In the genomic region with DNA sequence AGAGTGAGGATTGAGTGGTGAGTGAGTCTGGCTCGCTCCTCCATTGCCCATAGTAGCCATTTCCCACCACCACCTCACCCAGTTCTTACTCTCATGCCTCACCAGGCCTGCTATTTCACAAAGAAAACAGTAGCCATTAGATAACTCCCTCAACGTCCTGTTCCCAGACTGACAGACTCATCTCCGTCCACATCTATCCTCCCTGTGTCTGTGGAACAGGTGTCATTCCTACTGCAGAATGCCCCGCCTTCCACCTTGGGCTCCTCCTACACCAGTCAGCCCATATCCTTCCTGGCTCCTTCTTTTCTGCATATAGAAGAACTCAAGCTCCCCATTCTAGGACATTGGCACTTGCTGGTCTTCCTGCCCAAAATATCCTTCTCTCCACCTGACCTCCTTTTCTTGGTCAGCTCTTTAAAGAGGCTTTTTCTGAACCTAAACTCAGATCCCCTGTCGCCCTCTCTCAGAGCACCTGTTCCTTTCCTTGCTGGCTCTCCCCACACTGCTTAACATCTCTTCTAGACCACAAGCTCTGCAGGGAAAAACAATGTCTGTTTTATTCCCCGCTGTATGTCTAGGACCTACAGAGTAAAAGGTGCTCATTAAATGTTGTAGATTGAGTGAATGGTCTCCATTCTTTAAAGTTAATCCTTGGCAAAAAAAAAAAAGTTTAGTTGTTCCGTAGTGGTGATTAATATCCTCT, we compare ENCODE assay signal across 1 cellular context.
TF ChIP-seq lines count a peak whose summit lies in the region.

No MANE protein-coding gene starts in this region.

TF ChIP-seq in H1, 55 proteins besides CTCF, POLR2A, EP300 and RAD21:
- TF ChIP-seq HDAC2 (IDR thresholded peaks at IDR 0.05; ENCODE audit: borderline replicate concordance in 1 of 2, low read depth in 2 of 2, low read length in 2 of 2): no peak
- no peak for TF ChIP-seq SIX5 (IDR thresholded peaks at IDR 0.05; ENCODE audit: low read depth, low read length)
- no peak for TF ChIP-seq TCF12 (IDR thresholded peaks at IDR 0.05; ENCODE audit: low read depth, low read length)
- no peak for TF ChIP-seq MAFK (IDR thresholded peaks at IDR 0.05; ENCODE audit: low read depth, low read length)
- TF ChIP-seq RBBP5 (IDR thresholded peaks at IDR 0.05; ENCODE audit: borderline replicate concordance, low read depth, low read length): no peak
- no peak for TF ChIP-seq NRF1 (IDR thresholded peaks at IDR 0.05; ENCODE audit: low read depth, low read length)
- TF ChIP-seq SP4 (IDR thresholded peaks at IDR 0.05; ENCODE audit: low read length): no peak
- TF ChIP-seq CEBPB (IDR thresholded peaks at IDR 0.05; ENCODE audit: low read depth, low read length): no peak
- TF ChIP-seq POLR2AphosphoS5 (IDR thresholded peaks at IDR 0.05; ENCODE audit: low read depth, low read length): no peak
- TF ChIP-seq, protein P1, sequence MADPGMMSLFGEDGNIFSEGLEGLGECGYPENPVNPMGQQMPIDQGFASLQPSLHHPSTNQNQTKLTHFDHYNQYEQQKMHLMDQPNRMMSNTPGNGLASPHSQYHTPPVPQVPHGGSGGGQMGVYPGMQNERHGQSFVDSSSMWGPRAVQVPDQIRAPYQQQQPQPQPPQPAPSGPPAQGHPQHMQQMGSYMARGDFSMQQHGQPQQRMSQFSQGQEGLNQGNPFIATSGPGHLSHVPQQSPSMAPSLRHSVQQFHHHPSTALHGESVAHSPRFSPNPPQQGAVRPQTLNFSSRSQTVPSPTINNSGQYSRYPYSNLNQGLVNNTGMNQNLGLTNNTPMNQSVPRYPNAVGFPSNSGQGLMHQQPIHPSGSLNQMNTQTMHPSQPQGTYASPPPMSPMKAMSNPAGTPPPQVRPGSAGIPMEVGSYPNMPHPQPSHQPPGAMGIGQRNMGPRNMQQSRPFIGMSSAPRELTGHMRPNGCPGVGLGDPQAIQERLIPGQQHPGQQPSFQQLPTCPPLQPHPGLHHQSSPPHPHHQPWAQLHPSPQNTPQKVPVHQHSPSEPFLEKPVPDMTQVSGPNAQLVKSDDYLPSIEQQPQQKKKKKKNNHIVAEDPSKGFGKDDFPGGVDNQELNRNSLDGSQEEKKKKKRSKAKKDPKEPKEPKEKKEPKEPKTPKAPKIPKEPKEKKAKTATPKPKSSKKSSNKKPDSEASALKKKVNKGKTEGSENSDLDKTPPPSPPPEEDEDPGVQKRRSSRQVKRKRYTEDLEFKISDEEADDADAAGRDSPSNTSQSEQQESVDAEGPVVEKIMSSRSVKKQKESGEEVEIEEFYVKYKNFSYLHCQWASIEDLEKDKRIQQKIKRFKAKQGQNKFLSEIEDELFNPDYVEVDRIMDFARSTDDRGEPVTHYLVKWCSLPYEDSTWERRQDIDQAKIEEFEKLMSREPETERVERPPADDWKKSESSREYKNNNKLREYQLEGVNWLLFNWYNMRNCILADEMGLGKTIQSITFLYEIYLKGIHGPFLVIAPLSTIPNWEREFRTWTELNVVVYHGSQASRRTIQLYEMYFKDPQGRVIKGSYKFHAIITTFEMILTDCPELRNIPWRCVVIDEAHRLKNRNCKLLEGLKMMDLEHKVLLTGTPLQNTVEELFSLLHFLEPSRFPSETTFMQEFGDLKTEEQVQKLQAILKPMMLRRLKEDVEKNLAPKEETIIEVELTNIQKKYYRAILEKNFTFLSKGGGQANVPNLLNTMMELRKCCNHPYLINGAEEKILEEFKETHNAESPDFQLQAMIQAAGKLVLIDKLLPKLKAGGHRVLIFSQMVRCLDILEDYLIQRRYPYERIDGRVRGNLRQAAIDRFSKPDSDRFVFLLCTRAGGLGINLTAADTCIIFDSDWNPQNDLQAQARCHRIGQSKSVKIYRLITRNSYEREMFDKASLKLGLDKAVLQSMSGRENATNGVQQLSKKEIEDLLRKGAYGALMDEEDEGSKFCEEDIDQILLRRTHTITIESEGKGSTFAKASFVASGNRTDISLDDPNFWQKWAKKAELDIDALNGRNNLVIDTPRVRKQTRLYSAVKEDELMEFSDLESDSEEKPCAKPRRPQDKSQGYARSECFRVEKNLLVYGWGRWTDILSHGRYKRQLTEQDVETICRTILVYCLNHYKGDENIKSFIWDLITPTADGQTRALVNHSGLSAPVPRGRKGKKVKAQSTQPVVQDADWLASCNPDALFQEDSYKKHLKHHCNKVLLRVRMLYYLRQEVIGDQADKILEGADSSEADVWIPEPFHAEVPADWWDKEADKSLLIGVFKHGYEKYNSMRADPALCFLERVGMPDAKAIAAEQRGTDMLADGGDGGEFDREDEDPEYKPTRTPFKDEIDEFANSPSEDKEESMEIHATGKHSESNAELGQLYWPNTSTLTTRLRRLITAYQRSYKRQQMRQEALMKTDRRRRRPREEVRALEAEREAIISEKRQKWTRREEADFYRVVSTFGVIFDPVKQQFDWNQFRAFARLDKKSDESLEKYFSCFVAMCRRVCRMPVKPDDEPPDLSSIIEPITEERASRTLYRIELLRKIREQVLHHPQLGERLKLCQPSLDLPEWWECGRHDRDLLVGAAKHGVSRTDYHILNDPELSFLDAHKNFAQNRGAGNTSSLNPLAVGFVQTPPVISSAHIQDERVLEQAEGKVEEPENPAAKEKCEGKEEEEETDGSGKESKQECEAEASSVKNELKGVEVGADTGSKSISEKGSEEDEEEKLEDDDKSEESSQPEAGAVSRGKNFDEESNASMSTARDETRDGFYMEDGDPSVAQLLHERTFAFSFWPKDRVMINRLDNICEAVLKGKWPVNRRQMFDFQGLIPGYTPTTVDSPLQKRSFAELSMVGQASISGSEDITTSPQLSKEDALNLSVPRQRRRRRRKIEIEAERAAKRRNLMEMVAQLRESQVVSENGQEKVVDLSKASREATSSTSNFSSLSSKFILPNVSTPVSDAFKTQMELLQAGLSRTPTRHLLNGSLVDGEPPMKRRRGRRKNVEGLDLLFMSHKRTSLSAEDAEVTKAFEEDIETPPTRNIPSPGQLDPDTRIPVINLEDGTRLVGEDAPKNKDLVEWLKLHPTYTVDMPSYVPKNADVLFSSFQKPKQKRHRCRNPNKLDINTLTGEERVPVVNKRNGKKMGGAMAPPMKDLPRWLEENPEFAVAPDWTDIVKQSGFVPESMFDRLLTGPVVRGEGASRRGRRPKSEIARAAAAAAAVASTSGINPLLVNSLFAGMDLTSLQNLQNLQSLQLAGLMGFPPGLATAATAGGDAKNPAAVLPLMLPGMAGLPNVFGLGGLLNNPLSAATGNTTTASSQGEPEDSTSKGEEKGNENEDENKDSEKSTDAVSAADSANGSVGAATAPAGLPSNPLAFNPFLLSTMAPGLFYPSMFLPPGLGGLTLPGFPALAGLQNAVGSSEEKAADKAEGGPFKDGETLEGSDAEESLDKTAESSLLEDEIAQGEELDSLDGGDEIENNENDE (IDR thresholded peaks at IDR 0.05; ENCODE audit: insufficient replicate concordance, low read length): no peak
- TF ChIP-seq TAF7 (optimal IDR thresholded peaks at IDR 0.05; ENCODE audit: borderline replicate concordance, low read depth, low read length): no peak
- TF ChIP-seq JUN (IDR thresholded peaks at IDR 0.05; ENCODE audit: low read depth, low read length): no peak
- no peak for TF ChIP-seq CTBP2 (IDR thresholded peaks at IDR 0.05; ENCODE audit: borderline replicate concordance, insufficient read depth, insufficient read length, low read length)
- TF ChIP-seq EZH2 (IDR thresholded peaks at IDR 0.05; ENCODE audit: low read depth, low read length, severe bottlenecking): no peak
- TF ChIP-seq FOSL1 (IDR thresholded peaks at IDR 0.05; ENCODE audit: insufficient read depth, low read depth, low read length): no peak
